In genomic region chr19:8459520-8460260, GRCh38 we compare ENCODE assay signal across 11 cellular contexts. TPM values are rescaled to one million over a fixed set of nuclear protein-coding genes. Genes with fewer than 3 reads are reported as not detected.
A peak's percentile ranks its signal among the peaks of the same experiment; 100 is the strongest.
DNase-seq lines count a peak whose midpoint lies in the region; ATAC-seq and TF ChIP-seq lines count a peak whose summit lies in the region.
"Had no signal": no experiment of that assay in that cellular context is flagged by ENCODE, and none has a peak within 500 bp of the region (broad histone marks: within the 10 kb centered on the region; RNA-seq: fewer than 3 reads in every experiment).

No MANE protein-coding gene starts in this region.

- H3K4me1 Mint-ChIP-seq in neural progenitor cell = peaks cover 31% of the 10 kb centered on the region

- H3K9me3 Mint-ChIP-seq in neural progenitor cell = no peaks in the 10 kb centered on the region
- H3K9me3 Mint-ChIP-seq: T-cell had no signal

- H3K4me3 Mint-ChIP-seq in neural progenitor cell = no peak overlapping the region
- H3K4me3 Mint-ChIP-seq: T-cell had no signal

- no peak overlapping the region for H2AFZ ChIP-seq in neural progenitor cell (replicated peaks)

- no peak overlapping the region for H3K4me2 ChIP-seq in neural progenitor cell

- peaks cover 100% of the 10 kb centered on the region for H4K20me1 ChIP-seq in neural progenitor cell (ENCODE audit: low read depth)

- H3K4me1 ChIP-seq in neural progenitor cell = peaks cover 30% of the 10 kb centered on the region

- POLR2A ChIA-PET in RWPE1 (lab: Yijun Ruan, JAX; ENCODE audit: low non-redundant PET) = no interaction called here

- no peak overlapping the region for H3K9ac ChIP-seq in neural progenitor cell

- H3K4me3 ChIP-seq in fibroblast of mammary gland (ENCODE audit: control insufficient read depth, low read depth, low read length) = no peak overlapping the region
- H3K4me3 ChIP-seq in neural progenitor cell = no peak overlapping the region
- H3K4me3 ChIP-seq: colonic mucosa had no signal

- CTCF ChIA-PET in RWPE1 (lab: Yijun Ruan, JAX) = interaction anchor here (0.6 kb wide), 2 partner anchors 16 to 51 kb away, joined by 3 to 4 read pairs; no protein-coding TSS in a partner anchor

- H3K27ac Mint-ChIP-seq in neural progenitor cell = no peak overlapping the region

- H3K27me3 Mint-ChIP-seq in neural progenitor cell (ENCODE audit: insufficient read depth, low read depth) = peaks cover 3% of the 10 kb centered on the region
- H3K27me3 Mint-ChIP-seq: T-cell had no signal

- peaks cover 35% of the 10 kb centered on the region for H3K36me3 Mint-ChIP-seq in neural progenitor cell

- no peak for TF ChIP-seq CTCF in RWPE1 (conservative IDR thresholded peaks at IDR 0.05; ENCODE audit: low read depth)
- TF ChIP-seq CTCF in fibroblast of mammary gland (conservative IDR thresholded peaks at IDR 0.05; ENCODE audit: control insufficient read depth, insufficient read depth, low read depth, low read length) = no peak
- TF ChIP-seq CTCF in neural progenitor cell (IDR thresholded peaks at IDR 0.05) = no peak

- ATAC-seq in HG03025 (IDR thresholded peaks at IDR 0.05; ENCODE audit: low FRiP score, unreplicated experiment) = no peak
- no peak for ATAC-seq in GM19324 (IDR thresholded peaks at IDR 0.05; ENCODE audit: low FRiP score, unreplicated experiment)
- ATAC-seq: T-cell had no signal

- no peaks in the 10 kb centered on the region for H3K27me3 ChIP-seq in neural progenitor cell
- H3K27me3 ChIP-seq: colonic mucosa had no signal

- H3F3A ChIP-seq in neural progenitor cell (ENCODE audit: low read depth) = peaks cover 24% of the 10 kb centered on the region

- peaks cover 100% of the 10 kb centered on the region for H3K79me2 ChIP-seq in neural progenitor cell (ENCODE audit: low read depth)

- peaks cover 15% of the 10 kb centered on the region for H3K36me3 ChIP-seq in neural progenitor cell

- no peak overlapping the region for H3K27ac ChIP-seq in RWPE1
- peak overlapping the region; percentile 14 for H3K27ac ChIP-seq in neural progenitor cell
- H3K27ac ChIP-seq: colonic mucosa had no signal

- DNase-seq in AG20443 (ENCODE audit: low spot score) (peak; percentile 84), RWPE1 (ENCODE audit: low spot score) (peak; percentile 30), fibroblast of mammary gland (ENCODE audit: low read depth) (peak; percentile 87), neural progenitor cell (ENCODE audit: low spot score) (no peak), SHP77 (lab: John Stamatoyannopoulos, UW) (no peak)
- DNase-seq in activated naive CD4-positive, alpha-beta T cell treated with anti-CD3 and anti-CD28 coated beads, Interleukin-2, amount 50 U/mL, for 16 hours = no peak
- DNase-seq: colonic mucosa, T-cell had no signal

- H3K9me3 ChIP-seq in neural progenitor cell (ENCODE audit: low read depth) = no peaks in the 10 kb centered on the region
- H3K9me3 ChIP-seq: colonic mucosa had no signal

RNA-seq across cellular contexts. Expression of gene HNRNPM, which starts 14.9 kb away (rescaled TPM):
- 118 and 156 TPM in 2 replicates for total RNA-seq in neural progenitor cell (ENCODE audit: low replicate concordance)

RNA-seq across cellular contexts. Expression of gene PRAM1, which starts 42.8 kb away (rescaled TPM):
- total RNA-seq in neural progenitor cell (ENCODE audit: low replicate concordance) = 0.22 and 0.56 TPM in 2 replicates
- total RNA-seq: Daoy had no signal

RNA-seq across cellular contexts. Expression of gene MARCHF2, which starts 46.6 kb away (rescaled TPM):
- total RNA-seq in neural progenitor cell (ENCODE audit: low replicate concordance) = 27.0 and 72.7 TPM in 2 replicates

RNA-seq across cellular contexts. Expression of gene ZNF414, which starts 54.3 kb away (rescaled TPM):
- total RNA-seq in neural progenitor cell (ENCODE audit: low replicate concordance) = 1.8 and 8.9 TPM in 2 replicates

Comparison
In these comparisons a context has a peak if more than half of its experiments do, and no peak if none do; other contexts are left out.
1. DNase-seq: peak in AG20443 (single experiment), RWPE1 (single experiment) and fibroblast of mammary gland (single experiment); none in neural progenitor cell (single experiment), activated naive CD4-positive, alpha-beta T cell treated with anti-CD3 and anti-CD28 coated beads, Interleukin-2, amount 50 U/mL, for 16 hours (single experiment) and SHP77 (0 of 2).